Comparison of ENCODE assay signal across 21 cellular contexts in the genomic region with DNA sequence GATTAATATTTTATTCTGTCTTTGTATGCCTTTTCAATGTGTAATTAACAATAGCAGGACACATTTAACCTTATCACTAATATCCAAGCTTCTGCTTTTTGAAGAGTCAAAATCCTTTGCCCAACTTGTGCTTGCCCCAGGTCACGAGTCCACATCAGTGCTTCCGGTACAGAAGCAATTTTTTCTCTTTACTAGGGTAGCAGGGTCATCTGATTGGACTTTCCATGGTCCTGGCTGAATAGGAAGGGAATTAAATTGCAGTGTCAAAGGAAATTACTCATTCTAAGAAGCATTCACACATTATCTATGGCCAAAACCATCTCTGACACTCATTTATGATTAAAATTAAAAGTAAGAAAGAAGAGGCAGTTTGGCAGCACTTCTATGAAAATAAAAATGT.
"Had no signal": no experiment of that assay in that cellular context is flagged by ENCODE, and none has a peak within 500 bp of the region (broad histone marks: within the 10 kb centered on the region; RNA-seq: fewer than 3 reads in every experiment).

No MANE protein-coding gene starts in this region.

- H2AFZ ChIP-seq: hepatocyte had no signal

- H3K36me3 ChIP-seq: esophagus squamous epithelium, neutrophil, right lobe of liver, suprapubic skin, tibial artery, upper lobe of left lung, uterus had no signal

- DNase-seq: cortex of kidney; effector memory CD8-positive, alpha-beta T cell; esophagus squamous epithelium; foreskin fibroblast; left colon; left ventricle myocardium superior; mammary epithelial cell; naive thymus-derived CD4-positive, alpha-beta T cell; psoas muscle; retina; right lobe of liver; stimulated activated CD4-positive, alpha-beta T cell treated with anti-CD3 and anti-CD28 coated beads, Interleukin-4, amount 100 ng/mL, for 1 hour; stimulated activated CD8-positive, alpha-beta memory T cell treated with anti-CD3 and anti-CD28 coated beads, Interleukin-4, amount 100 ng/mL, for 48 hours; stimulated activated naive CD8-positive, alpha-beta T cell treated with anti-CD3 and anti-CD28 coated beads, Interleukin-15, Interleukin-2, amounts not matched to agents 100 U/mL and 50 U/mL, for 24 hours; tibial artery; upper lobe of left lung; uterus had no signal

- H3K9me3 ChIP-seq: esophagus squamous epithelium, neutrophil, psoas muscle, right lobe of liver, suprapubic skin, tibial artery, upper lobe of left lung, uterus had no signal

- H3K4me2 ChIP-seq: hepatocyte had no signal

- H3K79me2 ChIP-seq: hepatocyte had no signal

- H3K4me3 ChIP-seq: esophagus squamous epithelium, hepatocyte, psoas muscle, right lobe of liver, suprapubic skin, tibial artery, upper lobe of left lung, uterus had no signal

- H3K27ac ChIP-seq: esophagus squamous epithelium, hepatocyte, neutrophil, psoas muscle, right lobe of liver, suprapubic skin, tibial artery, upper lobe of left lung, uterus had no signal

- ATAC-seq: effector memory CD8-positive, alpha-beta T cell; left colon; left ventricle myocardium superior; naive thymus-derived CD4-positive, alpha-beta T cell; psoas muscle; stimulated activated effector memory CD8-positive, alpha-beta T cell treated with anti-CD3 and anti-CD28 coated beads, Interleukin-12 subunit alpha, Interleukin-12 subunit beta, amount 100 ng/mL, for 72 hours; stimulated activated naive CD8-positive, alpha-beta T cell treated with anti-CD3 and anti-CD28 coated beads, Interleukin-15, Interleukin-2, amounts not matched to agents 100 U/mL and 50 U/mL, for 24 hours had no signal

- H3K27me3 ChIP-seq: esophagus squamous epithelium, hepatocyte, neutrophil, right lobe of liver, suprapubic skin, tibial artery, upper lobe of left lung, uterus had no signal

- H3K4me1 ChIP-seq: esophagus squamous epithelium, psoas muscle, right lobe of liver, suprapubic skin, upper lobe of left lung, uterus had no signal
